Comparison of ENCODE assay signal across 8 cellular contexts in genomic region chr6:156776470-156776840, GRCh38. TPM values are rescaled to one million over a fixed set of nuclear protein-coding genes. Genes with fewer than 3 reads are reported as not detected.
DNase-seq lines count a peak whose midpoint lies in the region; ATAC-seq, FAIRE-seq and TF ChIP-seq lines count a peak whose summit lies in the region.

No MANE protein-coding gene starts in this region.

- DNase-seq in stimulated activated naive CD4-positive, alpha-beta T cell (lab: John Stamatoyannopoulos, UW): peak in 4 of 6 experiments; percentile 5 to 68 (median 48)
- DNase-seq in stimulated activated naive CD4-positive, alpha-beta T cell treated with Interleukin-2 at 50 U/mL for 16 hours (lab: John Stamatoyannopoulos, UW): no peak
- peak; percentile 8 to 54 for DNase-seq in NOMO-1 (lab: John Stamatoyannopoulos, UW; ENCODE audit: unreplicated experiment in 2 of 2)
- peak; percentile 51 for DNase-seq in bronchial epithelial cell (ENCODE audit: low read depth)
- DNase-seq in lower leg skin (ENCODE audit: low spot score in 2 of 2): no peak
- no peak for DNase-seq in upper lobe of left lung

- H3K27ac ChIP-seq in upper lobe of left lung: peak overlapping the region; percentile 96 to 100 (median 96)

- intact Hi-C loops in lower leg skin (cut with DNase I; ENCODE audit: low total_unique reads): loop anchor here (5.0 kb wide), 2 partner anchors 54 to 256 kb away; no protein-coding TSS in a partner anchor

- ATAC-seq in upper lobe of left lung (ENCODE audit: low FRiP score in 2 of 2) (no peak), HG03521 (IDR thresholded peaks at IDR 0.05; ENCODE audit: unreplicated experiment) (no peak), HG03159 (IDR thresholded peaks at IDR 0.05; ENCODE audit: unreplicated experiment) (no peak)

- TF ChIP-seq POLR2A in lower leg skin (IDR thresholded peaks at IDR 0.05) (no peak), upper lobe of left lung (IDR thresholded peaks at IDR 0.05) (no peak)

- peaks cover 20 to 29% (median 23%) of the 10 kb centered on the region in 4 donors for H3K4me1 ChIP-seq in upper lobe of left lung

- TF ChIP-seq CTCF in bronchial epithelial cell (IDR thresholded peaks at IDR 0.05; ENCODE audit: insufficient read depth, low read length, severe bottlenecking) (no peak), lower leg skin (IDR thresholded peaks at IDR 0.05) (no peak), upper lobe of left lung (IDR thresholded peaks at IDR 0.05) (no peak)

- no peak for TF ChIP-seq EP300 in upper lobe of left lung (IDR thresholded peaks at IDR 0.05)

- no peaks in the 10 kb centered on the region for H3K36me3 ChIP-seq in bronchial epithelial cell (ENCODE audit: control insufficient read depth, insufficient read depth, low read length)
- no peaks in the 10 kb centered on the region for H3K36me3 ChIP-seq in upper lobe of left lung

- no peaks in the 10 kb centered on the region for H3K27me3 ChIP-seq in bronchial epithelial cell (ENCODE audit: control insufficient read depth, insufficient read depth, low read length)
- no peaks in the 10 kb centered on the region for H3K27me3 ChIP-seq in upper lobe of left lung

- WGBS in lower leg skin, 2 donors: 2 to 3% methylated on average over 8 of the region's 8 CpGs
- 3 to 4% methylated on average over 8 of the region's 8 CpGs for WGBS in upper lobe of left lung, 2 donors

- no peaks in the 10 kb centered on the region for H3K9me3 ChIP-seq in upper lobe of left lung

- no peak for FAIRE-seq in bronchial epithelial cell (lab: Jason Lieb, UNC)

- H3K4me3 ChIP-seq in bronchial epithelial cell (ENCODE audit: low read depth, low read length) (peak overlapping the region; percentile 72), lower leg skin (ENCODE audit: low read depth, poor library complexity, severe bottlenecking) (peak overlapping the region; percentile 8), upper lobe of left lung (peak overlapping the region; percentile 28 to 90 (median 82))

RNA-seq across cellular contexts. Expression of gene ARID1B, which starts 0.7 kb away (rescaled TPM):
- total RNA-seq in bronchial epithelial cell: 16.3 and 27.5 TPM in 2 replicates
- total RNA-seq in lower leg skin: 100 to 1,000 TPM in 3 of 4 donors, 10 to 100 TPM in 1; 87.3 to 132 (median 102) TPM
- 100 to 1,000 TPM in 3 of 6 donors, 10 to 100 TPM in 3; 66.4 to 168 (median 109) TPM for total RNA-seq in upper lobe of left lung

Comparison
In these comparisons a context has a peak if more than half of its experiments do, and no peak if none do; other contexts are left out.
1. DNase-seq: peak in stimulated activated naive CD4-positive, alpha-beta T cell (4 of 6), NOMO-1 (2 of 2) and bronchial epithelial cell (single experiment); none in stimulated activated naive CD4-positive, alpha-beta T cell treated with Interleukin-2 at 50 U/mL for 16 hours (single experiment), lower leg skin (0 of 2) and upper lobe of left lung (0 of 2).
2. H3K4me3 ChIP-seq: peak in every context shown above with its lines; median percentile 82 in upper lobe of left lung; 72 in bronchial epithelial cell; 8 in lower leg skin.